8 cellular contexts compared by ENCODE assay signal in the genomic region with DNA sequence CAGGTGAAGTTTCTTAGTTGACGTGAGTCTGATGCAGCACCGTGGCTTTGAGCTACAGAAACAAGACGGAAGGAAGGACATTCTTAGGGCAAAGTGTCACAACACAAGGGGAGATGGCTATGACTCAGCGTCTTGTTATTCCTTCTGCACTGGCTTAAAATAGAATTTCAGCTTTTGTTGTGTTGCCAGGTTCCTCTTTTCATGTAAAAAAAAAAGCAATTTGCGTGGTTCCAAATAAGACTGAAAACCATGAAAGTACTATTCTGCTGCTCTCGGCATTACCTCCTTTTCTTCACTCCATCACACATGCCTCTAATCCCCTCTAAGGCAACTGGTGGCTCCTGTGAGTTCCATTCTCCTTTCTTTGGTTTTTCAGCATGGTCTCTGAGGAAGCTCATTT.
DNase-seq lines count a peak whose midpoint lies in the region; ATAC-seq and TF ChIP-seq lines count a peak whose summit lies in the region.

No MANE protein-coding gene starts in this region.

- peak overlapping the region; percentile 67 for H3K56ac ChIP-seq in IMR-90 (ENCODE audit: extremely low read depth, insufficient read depth, low read length)

- peak overlapping the region; percentile 92; the same call in 1 of the 2 replicates for H3K18ac ChIP-seq in IMR-90 (ENCODE audit: low read depth, low read length)

- peak overlapping the region; percentile 69; the same call in 1 of the 2 replicates for H4K5ac ChIP-seq in IMR-90 (ENCODE audit: low read depth, low read length)

- CTCF ChIA-PET in IMR-90 (lab: Yijun Ruan, JAX): no interaction called here

- peak overlapping the region; percentile 84 for H2BK5ac ChIP-seq in IMR-90 (ENCODE audit: low read depth, low read length, poor library complexity, severe bottlenecking)

- POLR2A ChIA-PET in IMR-90 (lab: Charles Lee; ENCODE audit: unreplicated experiment): interaction anchor here (0.7 kb wide), 1 partner anchor 62 kb away, joined by 3 read pairs; no protein-coding TSS in a partner anchor

- peak overlapping the region; percentile 90 for H3K14ac ChIP-seq in IMR-90 (replicated peaks; ENCODE audit: low read depth, low read length)

- H3K9me1 ChIP-seq in IMR-90 (ENCODE audit: insufficient read depth, low read length): peaks cover 28% of the 10 kb centered on the region

- H4K20me1 ChIP-seq in IMR-90 (ENCODE audit: insufficient read depth, low read length): no peaks in the 10 kb centered on the region; the same call in 1 of the 2 replicates

- H2BK120ac ChIP-seq in IMR-90 (ENCODE audit: low read depth, low read length): peak overlapping the region; percentile 97

- no peak overlapping the region for H3K4me3 ChIP-seq in IMR-90 (ENCODE audit: insufficient read depth, low read depth, low read length)
- no peak overlapping the region for H3K4me3 ChIP-seq in body of pancreas
- no peak overlapping the region for H3K4me3 ChIP-seq in lower lobe of right lung
- H3K4me3 ChIP-seq in suprapubic skin: no peak overlapping the region

- WGBS in IMR-90 (ENCODE audit: extremely low coverage in 2 of 2, insufficient read length in 1 of 2), 2 experiments: 13% methylated on average over 4 of the region's 6 CpGs; no CpG with 5 or more reads in 1 of the 2 experiments
- 67 to 69% methylated on average over 6 of the region's 6 CpGs for WGBS in body of pancreas, 2 donors
- 13% methylated on average over 6 of the region's 6 CpGs for WGBS in suprapubic skin

- H4K91ac ChIP-seq in IMR-90 (ENCODE audit: insufficient read depth, low read depth, low read length): peak overlapping the region; percentile 90

- BruUV-seq in IMR-90 (replicated peaks; lab: Mats Ljungman, UMichigan): no TSS peak

- peak overlapping the region; percentile 97 for H2BK15ac ChIP-seq in IMR-90 (ENCODE audit: low read depth, low read length)

- H3K23ac ChIP-seq in IMR-90 (ENCODE audit: low read depth, low read length): peak overlapping the region; percentile 97

- TF ChIP-seq EP300 in suprapubic skin (IDR thresholded peaks at IDR 0.05): no peak

- H3K27me3 ChIP-seq in IMR-90 (ENCODE audit: control insufficient read depth, insufficient read depth, low read length): no peaks in the 10 kb centered on the region
- no peaks in the 10 kb centered on the region for H3K27me3 ChIP-seq in body of pancreas
- H3K27me3 ChIP-seq in lower lobe of right lung (ENCODE audit: low read depth): no peaks in the 10 kb centered on the region
- no peaks in the 10 kb centered on the region for H3K27me3 ChIP-seq in suprapubic skin

- peaks cover 19 to 65% of the 10 kb centered on the region in 2 experiments; a peak in 3 of 4 replicates for H3K79me1 ChIP-seq in IMR-90 (ENCODE audit: low read depth in 1 of 2, low read length in 2 of 2)

- intact Hi-C loops in IMR-90 (cut with micrococcal nuclease): loop anchor here (2.0 kb wide), 1 partner anchor 144 kb away; no protein-coding TSS in a partner anchor
- intact Hi-C loops in body of pancreas (cut with DNase I): no loop called here
- intact Hi-C loops in lower lobe of right lung (cut with DNase I): no loop called here

- H3K27ac ChIP-seq in IMR-90 (ENCODE audit: insufficient read depth, low read length): peak overlapping the region; percentile 27
- H3K27ac ChIP-seq in body of pancreas: peak overlapping the region in 1 of 4 donors; percentile 24
- H3K27ac ChIP-seq in lower lobe of right lung: peak overlapping the region; percentile 15
- H3K27ac ChIP-seq in suprapubic skin: no peak overlapping the region

- TF ChIP-seq POLR2A in IMR-90 (IDR thresholded peaks at IDR 0.05; ENCODE audit: low read depth, low read length) (no peak), body of pancreas (IDR thresholded peaks at IDR 0.05) (no peak), suprapubic skin (IDR thresholded peaks at IDR 0.05) (no peak)

- H3K4me1 ChIP-seq in IMR-90 (ENCODE audit: control insufficient read depth, insufficient read depth, low read length) (peaks cover 21% of the 10 kb centered on the region), body of pancreas (no peaks in the 10 kb centered on the region), lower lobe of right lung (peaks cover 49% of the 10 kb centered on the region), suprapubic skin (peaks cover 59% of the 10 kb centered on the region)

- no peak for TF ChIP-seq CTCF in IMR-90 (conservative IDR thresholded peaks at IDR 0.05; ENCODE audit: low read depth, low read length)
- TF ChIP-seq CTCF in body of pancreas (IDR thresholded peaks at IDR 0.05): no peak
- TF ChIP-seq CTCF in lower lobe of right lung (IDR thresholded peaks at IDR 0.05): no peak
- no peak for TF ChIP-seq CTCF in suprapubic skin (IDR thresholded peaks at IDR 0.05)

- H2AFZ ChIP-seq in IMR-90 (replicated peaks; ENCODE audit: low read length, poor library complexity): no peak overlapping the region

- in situ Hi-C loops in IMR-90 (cut with MboI; ENCODE audit: low sequenced_read_pairs): no loop called here

- peak; percentile 15; the same call in 1 of the 2 replicates for TF ChIP-seq RAD21 in IMR-90 (IDR thresholded peaks at IDR 0.05; ENCODE audit: low read length)

- H3K4ac ChIP-seq in IMR-90 (ENCODE audit: low read depth, low read length): peak overlapping the region; percentile 76

- no peak overlapping the region; the same call in 1 of the 2 replicates for H3K9ac ChIP-seq in IMR-90 (ENCODE audit: low read depth, low read length)

- peak overlapping the region; percentile 62; the same call in 1 of the 2 replicates for H3K4me2 ChIP-seq in IMR-90 (ENCODE audit: low read depth, low read length)

- no peak overlapping the region for H2AK9ac ChIP-seq in IMR-90 (replicated peaks; ENCODE audit: low read depth, low read length, poor library complexity)

- peak overlapping the region; percentile 98; the same call in 1 of the 2 replicates for H2AK5ac ChIP-seq in IMR-90 (ENCODE audit: low read depth, low read length)

- H3K36me3 ChIP-seq in IMR-90 (ENCODE audit: control insufficient read depth, insufficient read depth, low read length) (peaks cover 36% of the 10 kb centered on the region), body of pancreas (replicated peaks in 1 of 2; ENCODE audit: insufficient read depth in 1 of 2, low read depth in 2 of 2) (no peaks in the 10 kb centered on the region), lower lobe of right lung (no peaks in the 10 kb centered on the region), suprapubic skin (no peaks in the 10 kb centered on the region)

- ATAC-seq in IMR-90 (ENCODE audit: low read depth) (0 out of 2 replicates have a peak, but pooled peaks have one; percentile 40), body of pancreas (peak; percentile 42), lower lobe of right lung (peak; percentile 78 to 82)

- H2BK20ac ChIP-seq in IMR-90 (ENCODE audit: low read depth, low read length): peak overlapping the region; percentile 97

- H3K9me3 ChIP-seq in IMR-90 (ENCODE audit: control insufficient read depth, insufficient read depth, low read length): no peaks in the 10 kb centered on the region
- no peaks in the 10 kb centered on the region for H3K9me3 ChIP-seq in body of pancreas
- H3K9me3 ChIP-seq in lower lobe of right lung: no peaks in the 10 kb centered on the region
- no peaks in the 10 kb centered on the region for H3K9me3 ChIP-seq in suprapubic skin

- peak overlapping the region; percentile 38 to 86 for H4K8ac ChIP-seq in IMR-90 (ENCODE audit: low read depth in 2 of 2, low read length in 2 of 2)

- peak; percentile 83 for DNase-seq in AG08395 (ENCODE audit: low spot score)
- peak; percentile 88 for DNase-seq in IMR-90
- DNase-seq in body of pancreas: peak in 1 of 4 donors; percentile 59
- DNase-seq in lower lobe of right lung: no peak
- DNase-seq in stimulated activated CD8-positive, alpha-beta memory T cell treated with anti-CD3 and anti-CD28 coated beads, Interleukin-4, amount 100 ng/mL, for 48 hours: no peak
- no peak for DNase-seq in suprapubic skin (ENCODE audit: low spot score in 2 of 2)
- DNase-seq in effector CD8-positive, alpha-beta T cell (lab: John Stamatoyannopoulos, UW): no peak
- DNase-seq in middle frontal gyrus (ENCODE audit: extremely low spot score, low spot score): no peak

- dilution Hi-C loops in IMR-90 (cut with HindIII; ENCODE audit: low sequenced_read_pairs, unreplicated experiment): no loop called here

TF ChIP-seq in IMR-90, 13 proteins besides CTCF, POLR2A, EP300 and RAD21:
- TF ChIP-seq SMC3 (IDR thresholded peaks at IDR 0.05; ENCODE audit: low read depth, low read length) (no peak), RFX5 (IDR thresholded peaks at IDR 0.05; ENCODE audit: low read depth, low read length) (no peak), ELK1 (IDR thresholded peaks at IDR 0.05; ENCODE audit: borderline replicate concordance, low read depth, low read length) (no peak), MXI1 (IDR thresholded peaks at IDR 0.05; ENCODE audit: borderline replicate concordance, low read depth, low read length) (no peak), BHLHE40 (IDR thresholded peaks at IDR 0.05; ENCODE audit: low read depth, low read length) (no peak), CHD1 (IDR thresholded peaks at IDR 0.05; ENCODE audit: low read depth, low read length) (no peak), FOS (IDR thresholded peaks at IDR 0.05; ENCODE audit: low read depth, low read length) (peak; percentile 74), MAFK (IDR thresholded peaks at IDR 0.05; ENCODE audit: low read depth, low read length) (peak; percentile 64), NFE2L2 (IDR thresholded peaks at IDR 0.05; ENCODE audit: low read depth, low read length) (no peak), CEBPB (IDR thresholded peaks at IDR 0.05; ENCODE audit: low read depth, low read length) (peak; percentile 91), MAZ (IDR thresholded peaks at IDR 0.05; ENCODE audit: borderline replicate concordance, low read depth, low read length) (no peak), RCOR1 (IDR thresholded peaks at IDR 0.05; ENCODE audit: insufficient replicate concordance, low read length) (no peak)
- TF ChIP-seq, protein P1, sequence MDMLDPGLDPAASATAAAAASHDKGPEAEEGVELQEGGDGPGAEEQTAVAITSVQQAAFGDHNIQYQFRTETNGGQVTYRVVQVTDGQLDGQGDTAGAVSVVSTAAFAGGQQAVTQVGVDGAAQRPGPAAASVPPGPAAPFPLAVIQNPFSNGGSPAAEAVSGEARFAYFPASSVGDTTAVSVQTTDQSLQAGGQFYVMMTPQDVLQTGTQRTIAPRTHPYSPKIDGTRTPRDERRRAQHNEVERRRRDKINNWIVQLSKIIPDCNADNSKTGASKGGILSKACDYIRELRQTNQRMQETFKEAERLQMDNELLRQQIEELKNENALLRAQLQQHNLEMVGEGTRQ (IDR thresholded peaks at IDR 0.05; ENCODE audit: low read depth, low read length): no peak

Comparison
In these comparisons a context has a peak if more than half of its experiments do, and no peak if none do; other contexts are left out.
1. DNase-seq: peak in AG08395 (single experiment) and IMR-90 (single experiment); none in lower lobe of right lung (single experiment), stimulated activated CD8-positive, alpha-beta memory T cell treated with anti-CD3 and anti-CD28 coated beads, Interleukin-4, amount 100 ng/mL, for 48 hours (single experiment), suprapubic skin (0 of 2), effector CD8-positive, alpha-beta T cell (single experiment) and middle frontal gyrus (single experiment).
2. Peak in every context shown above with its lines, with median percentiles within 50 percentile points of each other: ATAC-seq.